Comparison of ENCODE assay signal across 12 cellular contexts in the genomic region with DNA sequence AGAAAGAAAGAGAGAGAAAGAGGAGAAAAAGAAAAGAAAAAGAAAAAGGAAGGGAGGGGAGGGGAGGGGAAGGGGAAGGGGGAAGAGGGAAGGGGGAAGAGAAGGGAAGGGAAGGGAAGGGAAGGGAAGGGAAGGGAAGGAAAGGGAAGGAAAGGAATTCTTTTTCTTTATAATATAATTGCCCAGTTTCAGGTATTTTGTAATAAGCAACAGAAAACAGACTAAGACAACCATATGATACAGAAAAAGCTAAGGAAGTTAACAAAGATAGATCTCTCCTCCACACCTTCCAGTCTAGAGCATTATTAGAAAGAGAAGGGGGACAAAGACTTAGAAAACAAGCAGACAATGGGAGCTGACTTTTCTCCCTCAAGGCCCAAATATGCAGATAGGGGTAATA. TPM values are rescaled to one million over a fixed set of nuclear protein-coding genes. Genes with fewer than 3 reads are reported as not detected.
"Had no signal": no experiment of that assay in that cellular context is flagged by ENCODE, and none has a peak within 500 bp of the region (broad histone marks: within the 10 kb centered on the region; RNA-seq: fewer than 3 reads in every experiment).

No MANE protein-coding gene starts in this region.

- H3K9me3 Mint-ChIP-seq: GM23338, HFFc6 had no signal

- H2AFZ ChIP-seq: GM23248, GM23338 had no signal

- H3K27ac Mint-ChIP-seq: GM23338, H9, HFFc6 had no signal

- H3K4me2 ChIP-seq: GM23338 had no signal

- H3K36me3 ChIP-seq: HAP-1 had no signal

- H3K9ac ChIP-seq: GM23248 had no signal

- H3K4me1 Mint-ChIP-seq: GM23338, H9 had no signal

- H3K4me3 Mint-ChIP-seq: GM23338, H9, HFFc6 had no signal

- ATAC-seq: GM23338, HCT116 had no signal

- FAIRE-seq: H1, H54 had no signal

- H3K27ac ChIP-seq: GM23248 had no signal

- H3K9me3 ChIP-seq: HAP-1 had no signal

- H3K4me1 ChIP-seq: HAP-1 had no signal

- DNase-seq: GM23248, GOT3, H7, H9, HCEC 1CT, HFFc6 had no signal

- H3K4me3 ChIP-seq: GM23248, GM23338, HAP-1 had no signal

RNA-seq across cellular contexts. Expression of a gene that starts 31.0 kb away (rescaled TPM):
- total RNA-seq: GM23248, GM23338, H1, H4, H7, H9, HFFc6 had no signal
- polyA plus RNA-seq: GM23248, GM23338, H1 had no signal
